Comparison of ENCODE assay signal across 32 cellular contexts in genomic region chr9:93648836-93649235, GRCh38.
A peak's percentile ranks its signal among the peaks of the same experiment; 100 is the strongest.
DNase-seq lines count a peak whose midpoint lies in the region; ATAC-seq and TF ChIP-seq lines count a peak whose summit lies in the region.
"Had no signal": no experiment of that assay in that cellular context is flagged by ENCODE, and none has a peak within 500 bp of the region (broad histone marks: within the 10 kb centered on the region; RNA-seq: fewer than 3 reads in every experiment).

No MANE protein-coding gene starts in this region.

- H3K36me3 Mint-ChIP-seq in activated CD4-positive, alpha-beta memory T cell treated with anti-CD3 and anti-CD28 coated beads, Interleukin-2, amount 10 ng/mL, durations not matched to agents 7 days and 5 days (ENCODE audit: low read depth) = peaks cover 13% of the 10 kb centered on the region
- H3K36me3 Mint-ChIP-seq in activated CD4-positive, alpha-beta memory T cell treated with anti-CD3 and anti-CD28 coated beads for 36 hours = peaks cover 16% of the 10 kb centered on the region
- peaks cover 8% of the 10 kb centered on the region for H3K36me3 Mint-ChIP-seq in glutamatergic neuron (ENCODE audit: unreplicated experiment)

- TF ChIP-seq CTCF in glutamatergic neuron (IDR thresholded peaks at IDR 0.05; ENCODE audit: partially characterized antibody, unreplicated experiment) (no peak), lower lobe of right lung (IDR thresholded peaks at IDR 0.05) (no peak)

- no peaks in the 10 kb centered on the region for H3K4me1 Mint-ChIP-seq in activated CD4-positive, alpha-beta memory T cell treated with anti-CD3 and anti-CD28 coated beads, Interleukin-2, amount 10 ng/mL, durations not matched to agents 7 days and 5 days
- no peaks in the 10 kb centered on the region for H3K4me1 Mint-ChIP-seq in activated CD4-positive, alpha-beta memory T cell treated with anti-CD3 and anti-CD28 coated beads for 36 hours (ENCODE audit: low read depth)
- H3K4me1 Mint-ChIP-seq in glutamatergic neuron (ENCODE audit: low read depth, unreplicated experiment) = no peaks in the 10 kb centered on the region
- H3K4me1 Mint-ChIP-seq: activated CD4-positive, alpha-beta T cell treated with anti-CD3 and anti-CD28 coated beads for 36 hours; activated T-helper 17 cell treated with anti-CD3 and anti-CD28 coated beads, Interleukin-2, amount 50 U/mL, for 72 hours; IgD-negative memory B cell; immature natural killer cell had no signal

- no peak overlapping the region for H3K27ac Mint-ChIP-seq in activated CD4-positive, alpha-beta memory T cell treated with anti-CD3 and anti-CD28 coated beads, Interleukin-2, amount 10 ng/mL, durations not matched to agents 7 days and 5 days
- no peak overlapping the region for H3K27ac Mint-ChIP-seq in activated CD4-positive, alpha-beta memory T cell treated with anti-CD3 and anti-CD28 coated beads for 36 hours
- H3K27ac Mint-ChIP-seq in glutamatergic neuron (ENCODE audit: unreplicated experiment) = no peak overlapping the region
- H3K27ac Mint-ChIP-seq: activated CD4-positive, alpha-beta T cell treated with anti-CD3 and anti-CD28 coated beads for 36 hours; activated naive CD8-positive, alpha-beta T cell; activated T-helper 17 cell treated with anti-CD3 and anti-CD28 coated beads, Interleukin-2, amount 50 U/mL, for 72 hours; IgD-negative memory B cell; immature natural killer cell; T-helper 2 cell treated with Interferon-gamma antibody and Interleukin-4, amounts not matched to agents 5 μg/mL and 100 μg/mL, for 36 hours had no signal

- H3K9me3 Mint-ChIP-seq in activated CD4-positive, alpha-beta memory T cell treated with anti-CD3 and anti-CD28 coated beads, Interleukin-2, amount 10 ng/mL, durations not matched to agents 7 days and 5 days = no peaks in the 10 kb centered on the region
- H3K9me3 Mint-ChIP-seq in activated CD4-positive, alpha-beta memory T cell treated with anti-CD3 and anti-CD28 coated beads for 36 hours = no peaks in the 10 kb centered on the region
- peaks cover 5% of the 10 kb centered on the region for H3K9me3 Mint-ChIP-seq in glutamatergic neuron (ENCODE audit: unreplicated experiment)
- H3K9me3 Mint-ChIP-seq: activated T-helper 17 cell treated with anti-CD3 and anti-CD28 coated beads, Interleukin-2, amount 50 U/mL, for 72 hours; IgD-negative memory B cell; immature natural killer cell; T-helper 2 cell treated with Interferon-gamma antibody and Interleukin-4, amounts not matched to agents 5 μg/mL and 100 μg/mL, for 36 hours had no signal

- H3K4me3 ChIP-seq in lower lobe of right lung = no peak overlapping the region
- H3K4me3 ChIP-seq: GM23248, Peyer's patch, suprapubic skin, uterus had no signal

- H3K9me3 ChIP-seq in lower lobe of right lung = no peaks in the 10 kb centered on the region
- H3K9me3 ChIP-seq: Peyer's patch, suprapubic skin, uterus had no signal

- H3K4me1 ChIP-seq in lower lobe of right lung = no peaks in the 10 kb centered on the region
- H3K4me1 ChIP-seq: Peyer's patch, suprapubic skin, uterus had no signal

- ATAC-seq in sciatic nerve (no peak), HG03520 (IDR thresholded peaks at IDR 0.05; ENCODE audit: unreplicated experiment) (no peak), lower lobe of right lung (no peak)

- H3K27ac ChIP-seq in lower lobe of right lung = no peak overlapping the region
- H3K27ac ChIP-seq: C4-2B, GM23248, Peyer's patch, suprapubic skin, uterus had no signal

- H3K4me3 Mint-ChIP-seq in activated CD4-positive, alpha-beta memory T cell treated with anti-CD3 and anti-CD28 coated beads, Interleukin-2, amount 10 ng/mL, durations not matched to agents 7 days and 5 days = no peak overlapping the region
- no peak overlapping the region for H3K4me3 Mint-ChIP-seq in activated CD4-positive, alpha-beta memory T cell treated with anti-CD3 and anti-CD28 coated beads for 36 hours
- H3K4me3 Mint-ChIP-seq in glutamatergic neuron (ENCODE audit: unreplicated experiment) = no peak overlapping the region
- H3K4me3 Mint-ChIP-seq: activated CD4-positive, alpha-beta T cell treated with anti-CD3 and anti-CD28 coated beads for 36 hours; activated naive CD8-positive, alpha-beta T cell; activated T-helper 17 cell treated with anti-CD3 and anti-CD28 coated beads, Interleukin-2, amount 50 U/mL, for 72 hours; IgD-negative memory B cell; immature natural killer cell; T-helper 2 cell treated with Interferon-gamma antibody and Interleukin-4, amounts not matched to agents 5 μg/mL and 100 μg/mL, for 36 hours had no signal

- intact Hi-C loops in activated CD4-positive, alpha-beta memory T cell treated with anti-CD3 and anti-CD28 coated beads for 36 hours (cut with micrococcal nuclease) = no loop called here
- intact Hi-C loops in sciatic nerve (cut with DNase I) = no loop called here
- intact Hi-C loops in lower lobe of right lung (cut with DNase I) = no loop called here

- POLR2A ChIA-PET in activated CD4-positive, alpha-beta memory T cell treated with anti-CD3 and anti-CD28 coated beads, Interleukin-2, amount 10 ng/mL, durations not matched to agents 7 days and 5 days (lab: Charles Lee) = no interaction called here
- POLR2A ChIA-PET in activated CD4-positive, alpha-beta memory T cell treated with anti-CD3 and anti-CD28 coated beads for 36 hours (lab: Charles Lee) = no interaction called here

- H3K27me3 ChIP-seq in lower lobe of right lung (ENCODE audit: low read depth) = no peaks in the 10 kb centered on the region
- H3K27me3 ChIP-seq: Peyer's patch, suprapubic skin, uterus had no signal

- CTCF ChIA-PET in activated CD4-positive, alpha-beta memory T cell treated with anti-CD3 and anti-CD28 coated beads, Interleukin-2, amount 10 ng/mL, durations not matched to agents 7 days and 5 days (lab: Charles Lee) = no interaction called here
- CTCF ChIA-PET in activated CD4-positive, alpha-beta memory T cell treated with anti-CD3 and anti-CD28 coated beads for 36 hours (lab: Charles Lee) = no interaction called here

- H3K36me3 ChIP-seq in lower lobe of right lung = peaks cover 92% of the 10 kb centered on the region
- H3K36me3 ChIP-seq: uterus had no signal

- no peaks in the 10 kb centered on the region for H3K27me3 Mint-ChIP-seq in activated CD4-positive, alpha-beta memory T cell treated with anti-CD3 and anti-CD28 coated beads, Interleukin-2, amount 10 ng/mL, durations not matched to agents 7 days and 5 days
- H3K27me3 Mint-ChIP-seq in activated CD4-positive, alpha-beta memory T cell treated with anti-CD3 and anti-CD28 coated beads for 36 hours = no peaks in the 10 kb centered on the region
- no peaks in the 10 kb centered on the region for H3K27me3 Mint-ChIP-seq in glutamatergic neuron (ENCODE audit: unreplicated experiment)
- H3K27me3 Mint-ChIP-seq: activated CD4-positive, alpha-beta T cell treated with anti-CD3 and anti-CD28 coated beads for 36 hours; activated naive CD8-positive, alpha-beta T cell; activated T-helper 17 cell treated with anti-CD3 and anti-CD28 coated beads, Interleukin-2, amount 50 U/mL, for 72 hours; IgD-negative memory B cell had no signal

- peak; percentile 11 for DNase-seq in activated CD4-positive, alpha-beta memory T cell treated with anti-CD3 and anti-CD28 coated beads, Interleukin-2, amount 10 ng/mL, durations not matched to agents 7 days and 5 days
- no peak for DNase-seq in activated CD4-positive, alpha-beta memory T cell treated with anti-CD3 and anti-CD28 coated beads for 36 hours
- DNase-seq in Daoy (ENCODE audit: low read depth) = peak; percentile 0
- peak; percentile 6 for DNase-seq in glutamatergic neuron
- peak; percentile 42 for DNase-seq in sciatic nerve (ENCODE audit: low spot score)
- DNase-seq in NCI-H345 (lab: John Stamatoyannopoulos, UW) = no peak
- no peak for DNase-seq in lower lobe of right lung
- DNase-seq: 8988T; activated CD4-positive, alpha-beta T cell treated with anti-CD3 and anti-CD28 coated beads for 36 hours; COR-L47; DMS79; effector CD4-positive, alpha-beta T cell; GDM1; immature natural killer cell; mesendoderm; MV-4-11; NCI-H146; NCI-H2107; NCI-H446 treated with DMSO at 0.1 percent for 48 hours; NCI-H774; SIG-M5; stimulated activated naive CD4-positive, alpha-beta T cell had no signal

Comparison
In these comparisons a context has a peak if more than half of its experiments do, and no peak if none do; other contexts are left out.
1. DNase-seq: peak in activated CD4-positive, alpha-beta memory T cell treated with anti-CD3 and anti-CD28 coated beads, Interleukin-2, amount 10 ng/mL, durations not matched to agents 7 days and 5 days (single experiment), Daoy (single experiment), glutamatergic neuron (single experiment) and sciatic nerve (single experiment); none in activated CD4-positive, alpha-beta memory T cell treated with anti-CD3 and anti-CD28 coated beads for 36 hours (single experiment), NCI-H345 (single experiment) and lower lobe of right lung (single experiment).